1 cellular context compared by ENCODE assay signal in the genomic region with DNA sequence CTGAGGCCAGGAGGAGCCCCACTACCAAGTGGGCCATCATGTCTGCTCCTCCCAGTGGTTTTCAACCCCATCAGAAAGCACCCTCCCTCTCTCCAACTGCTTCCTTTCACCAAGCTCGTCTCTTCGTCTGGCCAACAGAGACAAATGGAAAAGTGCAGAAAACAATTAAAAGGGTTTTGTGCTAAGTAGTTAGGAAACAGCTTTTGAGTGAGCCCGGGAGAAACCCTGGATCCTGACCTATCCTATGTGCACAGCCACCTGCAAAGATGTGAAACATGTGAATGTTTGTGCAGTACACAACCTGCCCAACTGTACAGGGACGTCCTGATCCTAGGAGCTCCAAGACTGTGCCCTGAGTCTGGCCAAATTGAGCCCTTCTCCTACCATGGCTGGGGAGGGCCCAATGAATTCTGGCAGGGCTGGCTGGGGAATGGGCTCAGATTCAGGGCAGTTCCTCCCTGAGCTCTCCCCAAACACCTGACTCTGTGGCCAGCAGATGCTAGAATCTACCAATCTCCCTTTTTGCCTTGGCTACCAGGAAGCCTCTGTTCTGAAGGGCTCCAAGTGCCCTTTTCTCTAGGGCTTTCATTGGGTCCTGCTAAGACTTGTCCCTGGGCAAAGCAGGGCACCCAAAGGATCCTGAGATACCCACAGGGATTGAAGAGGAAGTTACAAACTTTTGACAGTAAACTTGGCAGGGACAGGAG.
TF ChIP-seq lines count a peak whose summit lies in the region.

No MANE protein-coding gene starts in this region.

TF ChIP-seq in H1, 55 proteins besides CTCF, POLR2A, EP300 and RAD21:
- TF ChIP-seq KDM1A (IDR thresholded peaks at IDR 0.05; ENCODE audit: borderline replicate concordance, low read length) (peak; percentile 38; the same call in 1 of the 2 replicates), RBBP5 (IDR thresholded peaks at IDR 0.05; ENCODE audit: borderline replicate concordance, low read depth, low read length) (no peak)
